Comparison of ENCODE assay signal across 1 cellular context in genomic region chr6:71386215-71386614, GRCh38.
TF ChIP-seq lines count a peak whose summit lies in the region.

No MANE protein-coding gene starts in this region.

TF ChIP-seq in GM23338, 12 proteins besides CTCF, POLR2A, EP300 and RAD21 (continued from another document):
- no peak for TF ChIP-seq ZNF462 (CRISPR knock-in tag; IDR thresholded peaks at IDR 0.05)
- no peak for TF ChIP-seq ETS1 (IDR thresholded peaks at IDR 0.05)
- no peak for TF ChIP-seq EZH2phosphoT487 (IDR thresholded peaks at IDR 0.05; ENCODE audit: unreplicated experiment)
